ENCODE assay signal across 22 cellular contexts in genomic region chr1:35001743-35002142, GRCh38.
"Had no signal": no experiment of that assay in that cellular context is flagged by ENCODE, and none has a peak within 500 bp of the region (broad histone marks: within the 10 kb centered on the region; RNA-seq: fewer than 3 reads in every experiment).

No MANE protein-coding gene starts in this region.

- H3K4me1 Mint-ChIP-seq: activated B cell treated with CpG ODN at 0.5 μM for 24 hours; activated CD4-positive, alpha-beta T cell treated with anti-CD3 and anti-CD28 coated beads, Interleukin-2, amount 10 ng/mL, durations not matched to agents 7 days and 5 days; memory B cell; nephron progenitor cell had no signal

- ATAC-seq: foreskin keratinocyte; left ventricle myocardium superior; stimulated activated naive CD8-positive, alpha-beta T cell treated with anti-CD3 and anti-CD28 coated beads, Interleukin-15, Interleukin-2, amounts not matched to agents 100 U/mL and 50 U/mL, for 24 hours had no signal

- H3K27ac Mint-ChIP-seq: activated B cell treated with CpG ODN at 0.5 μM for 24 hours; activated CD4-positive, alpha-beta T cell treated with anti-CD3 and anti-CD28 coated beads, Interleukin-2, amount 10 ng/mL, durations not matched to agents 7 days and 5 days; activated naive CD8-positive, alpha-beta T cell; memory B cell; nephron progenitor cell; progenitor cell of endocrine pancreas; type B pancreatic cell had no signal

- H3K9me3 ChIP-seq: colonic mucosa, esophagus muscularis mucosa, right atrium auricular region, suprapubic skin had no signal

- H3K9me3 Mint-ChIP-seq: activated B cell treated with CpG ODN at 0.5 μM for 24 hours; activated CD4-positive, alpha-beta T cell treated with anti-CD3 and anti-CD28 coated beads, Interleukin-2, amount 10 ng/mL, durations not matched to agents 7 days and 5 days; memory B cell; nephron progenitor cell; type B pancreatic cell had no signal

- H3K27me3 ChIP-seq: colonic mucosa, esophagus muscularis mucosa, foreskin keratinocyte, right atrium auricular region, suprapubic skin had no signal

- H3K27ac ChIP-seq: colonic mucosa, esophagus muscularis mucosa, foreskin keratinocyte, right atrium auricular region, skin epidermis, suprapubic skin had no signal

- H3K27me3 Mint-ChIP-seq: activated B cell treated with CpG ODN at 0.5 μM for 24 hours; activated CD4-positive, alpha-beta T cell treated with anti-CD3 and anti-CD28 coated beads, Interleukin-2, amount 10 ng/mL, durations not matched to agents 7 days and 5 days; activated naive CD8-positive, alpha-beta T cell; memory B cell; progenitor cell of endocrine pancreas; type B pancreatic cell had no signal

- DNase-seq: activated B cell treated with CpG ODN at 0.5 μM for 24 hours; activated CD4-positive, alpha-beta T cell treated with anti-CD3 and anti-CD28 coated beads, Interleukin-2, amount 10 ng/mL, durations not matched to agents 7 days and 5 days; activated CD8-positive, alpha-beta memory T cell treated with anti-CD3 and anti-CD28 coated beads, Interleukin-2, amount 50 U/mL, for 48 hours; activated gamma-delta T cell treated with Interleukin-2 at 50 U/mL for 16 hours; anterior cingulate cortex; colonic mucosa; foreskin keratinocyte; glutamatergic neuron; hypothalamus; left ventricle myocardium superior; nephron progenitor cell; occipital lobe; stimulated activated naive CD8-positive, alpha-beta T cell treated with anti-CD3 and anti-CD28 coated beads, Interleukin-15, Interleukin-2, amounts not matched to agents 100 U/mL and 50 U/mL, for 24 hours; T-helper 2 cell had no signal

- H3K4me3 Mint-ChIP-seq: activated B cell treated with CpG ODN at 0.5 μM for 24 hours; activated CD4-positive, alpha-beta T cell treated with anti-CD3 and anti-CD28 coated beads, Interleukin-2, amount 10 ng/mL, durations not matched to agents 7 days and 5 days; activated naive CD8-positive, alpha-beta T cell; memory B cell; nephron progenitor cell; type B pancreatic cell had no signal

- H3K4me3 ChIP-seq: colonic mucosa, esophagus muscularis mucosa, right atrium auricular region, skin epidermis, suprapubic skin had no signal

- H3K4me1 ChIP-seq: colonic mucosa, right atrium auricular region, suprapubic skin had no signal
